8 cellular contexts compared by ENCODE assay signal in the genomic region with DNA sequence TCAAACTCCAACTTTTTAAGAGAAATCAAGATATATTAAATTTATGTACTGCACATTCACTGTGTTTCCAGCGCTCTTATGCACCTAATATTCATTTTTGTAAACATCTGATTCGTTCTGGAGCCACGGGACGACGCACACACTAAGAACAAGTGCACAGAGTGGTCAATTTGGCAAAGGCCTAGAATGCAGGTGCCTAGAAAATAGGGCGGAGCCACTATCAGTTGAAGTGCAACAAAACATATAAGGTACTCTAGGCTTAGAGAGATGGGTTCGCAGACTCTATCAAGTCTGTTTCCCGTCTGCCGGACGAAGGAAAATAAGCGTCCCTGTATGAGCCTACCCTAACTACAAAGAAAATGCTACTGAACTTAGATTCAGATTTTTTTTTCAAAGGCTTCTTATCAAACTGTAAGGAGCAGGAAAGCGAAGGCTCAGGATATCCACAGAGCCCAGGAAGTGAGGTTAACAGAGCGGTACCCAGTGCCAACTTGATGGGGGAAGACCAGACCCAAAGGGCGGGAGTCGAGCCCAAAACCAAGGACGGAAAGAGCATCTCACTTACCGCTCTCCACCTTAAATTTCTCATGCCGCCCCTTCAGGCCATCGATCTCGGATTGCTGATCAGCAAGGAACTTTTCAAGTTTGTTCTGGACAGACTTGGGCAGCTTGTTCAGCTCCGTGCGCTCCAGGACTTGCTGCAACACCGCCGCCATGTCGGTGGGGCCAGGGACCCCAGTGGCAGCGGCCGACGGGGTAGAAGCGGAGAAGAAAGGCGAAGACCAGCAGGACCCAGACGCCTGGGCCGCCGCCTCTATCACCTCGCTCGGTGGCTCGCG. TPM values are rescaled to one million over a fixed set of nuclear protein-coding genes. Genes with fewer than 3 reads are reported as not detected.
A peak's percentile ranks its signal among the peaks of the same experiment; 100 is the strongest.
DNase-seq lines count a peak whose midpoint lies in the region; ATAC-seq, FAIRE-seq and TF ChIP-seq lines count a peak whose summit lies in the region.

No MANE protein-coding gene starts in this region.

- H3K4me1 ChIP-seq in Karpas-422 (ENCODE audit: low read length) (peaks cover 26% of the 10 kb centered on the region), HepG2 (ENCODE audit: insufficient read depth, low read length) (peaks cover 47% of the 10 kb centered on the region)

- POLR2A ChIA-PET in HepG2 (lab: Yijun Ruan, JAX), result interaction anchor here (0.8 to 1.6 kb wide), 8 partner anchors 10 to 1217 kb away, joined by 3 to 6 read pairs (median 4); partner anchors contain the start of genes IVNS1ABP, SWT1 and TRMT1L

- H3K9ac ChIP-seq in Karpas-422 (ENCODE audit: low read length), result peak overlapping the region; percentile 88
- peak overlapping the region; percentile 81 for H3K9ac ChIP-seq in SU-DHL-6 (ENCODE audit: low read length)
- peak overlapping the region; percentile 97 for H3K9ac ChIP-seq in HepG2 (ENCODE audit: insufficient read depth, low read depth, low read length)

- H3K27ac ChIP-seq in Karpas-422 (ENCODE audit: low read length), result peak overlapping the region; percentile 77
- H3K27ac ChIP-seq in SU-DHL-6 (ENCODE audit: low read depth, low read length), result peak overlapping the region; percentile 72
- H3K27ac ChIP-seq in HepG2 (ENCODE audit: extremely low read length, insufficient read depth, low read length), result peak overlapping the region; percentile 99

- H3K79me2 ChIP-seq in Karpas-422 (ENCODE audit: low read length) (peaks cover 91% of the 10 kb centered on the region), SU-DHL-6 (ENCODE audit: insufficient read depth, low read length) (peaks cover 84% of the 10 kb centered on the region), HepG2 (ENCODE audit: insufficient read depth, low read length) (peaks cover 67% of the 10 kb centered on the region)

- H3K4me2 ChIP-seq in Karpas-422 (ENCODE audit: low read depth, low read length, poor library complexity, severe bottlenecking) (peak overlapping the region; percentile 88), SU-DHL-6 (ENCODE audit: low read depth, low read length, poor library complexity, severe bottlenecking) (peak overlapping the region; percentile 94), HepG2 (ENCODE audit: low read depth, low read length) (peak overlapping the region; percentile 78)

- H2AFZ ChIP-seq in Karpas-422 (ENCODE audit: low read length) (peak overlapping the region; percentile 67), SU-DHL-6 (ENCODE audit: low read depth, low read length, severe bottlenecking) (peak overlapping the region; percentile 83), HepG2 (ENCODE audit: low read length) (no peak overlapping the region)

- BruUV-seq in HepG2 (replicated peaks; lab: Mats Ljungman, UMichigan), result TSS peak; percentile 56

- H3K4me3 ChIP-seq in Karpas-422 (ENCODE audit: low read length) (peak overlapping the region; percentile 88), SU-DHL-6 (ENCODE audit: insufficient read depth, low read length, poor library complexity, severe bottlenecking) (peak overlapping the region; percentile 86), HepG2 (replicated peaks in 1 of 3; ENCODE audit: insufficient read depth in 1 of 3, low read depth in 2 of 3, low read length in 3 of 3) (peak overlapping the region; percentile 80 to 81 (median 80))

- 0 out of 2 replicates have a peak, but pooled peaks have one; percentile 15 for TF ChIP-seq RAD21 in HepG2 (CRISPR knock-in tag; IDR thresholded peaks at IDR 0.05)

- H3K9me2 ChIP-seq in Karpas-422 (replicated peaks; ENCODE audit: insufficient read depth, low read length) (no peaks in the 10 kb centered on the region), SU-DHL-6 (replicated peaks; ENCODE audit: insufficient read depth, low read length) (no peaks in the 10 kb centered on the region)

- WGBS in HepG2 (ENCODE audit: low lambda C conversion rate), result under 1% methylated on average over 19 of the region's 37 CpGs

- TF ChIP-seq EP300 in HepG2 (IDR thresholded peaks at IDR 0.05; ENCODE audit: low read depth in 2 of 2, low read length in 2 of 2) (no peak), HepG2 (CRISPR knock-in tag; IDR thresholded peaks at IDR 0.05; ENCODE audit: borderline replicate concordance) (no peak)

- TF ChIP-seq CTCF in SU-DHL-6 (IDR thresholded peaks at IDR 0.05; ENCODE audit: insufficient read depth, low read length, poor library complexity, severe bottlenecking), result no peak
- no peak for TF ChIP-seq CTCF in HepG2 (CRISPR knock-in tag; IDR thresholded peaks at IDR 0.05)

- peaks cover 15% of the 10 kb centered on the region for H4K20me1 ChIP-seq in Karpas-422 (ENCODE audit: insufficient read depth, low read depth, low read length)
- H4K20me1 ChIP-seq in SU-DHL-6 (ENCODE audit: low read depth, low read length), result peaks cover 27% of the 10 kb centered on the region
- H4K20me1 ChIP-seq in HepG2 (ENCODE audit: insufficient read depth, low read length), result peaks cover 18% of the 10 kb centered on the region

- in situ Hi-C loops in HepG2 (cut with HindIII; ENCODE audit: extremely low pct_ligation_motif_present, low pct_unique_long_range_greater_than_20kb), result no loop called here

- CTCF ChIA-PET in HepG2 (lab: Yijun Ruan, JAX; ENCODE audit: low intra/inter-chr PET ratio, low total read pairs), result no interaction called here

- DNase-seq in SHP77 (lab: John Stamatoyannopoulos, UW) (peak; percentile 25 to 26), SHP77 treated with DMSO at 0.1 percent for 48 hours (lab: John Stamatoyannopoulos, UW) (no peak), H54 (ENCODE audit: insufficient read length, low spot score) (peak; percentile 3), Karpas-422 (peak; percentile 68), cerebellar cortex (ENCODE audit: low spot score) (peak; percentile 57), HepG2 (ENCODE audit: low spot score) (peak; percentile 54)
- peak; percentile 1 for DNase-seq in stimulated activated CD8-positive, alpha-beta memory T cell treated with anti-CD3 and anti-CD28 coated beads, Interleukin-7, amount 100 ng/mL, for 24 hours (ENCODE audit: low read depth)

- 0 out of 2 replicates have a peak, but pooled peaks cover 4% of the 10 kb centered on the region for H3F3A ChIP-seq in SU-DHL-6 (ENCODE audit: insufficient read depth)

- H3K27me3 ChIP-seq in Karpas-422 (ENCODE audit: low read length), result no peaks in the 10 kb centered on the region
- H3K27me3 ChIP-seq in SU-DHL-6 (ENCODE audit: low read length), result no peaks in the 10 kb centered on the region
- H3K27me3 ChIP-seq in HepG2 (ENCODE audit: control insufficient read depth in 1 of 2, insufficient read depth in 2 of 2, low read length in 2 of 2), result no peaks in the 10 kb centered on the region; a peak in 1 of 5 replicates

- ATAC-seq in HepG2, result peak; percentile 50

- H3K36me3 ChIP-seq in Karpas-422 (ENCODE audit: insufficient read depth, low read length) (peaks cover 35% of the 10 kb centered on the region), SU-DHL-6 (ENCODE audit: low read length) (peaks cover 36% of the 10 kb centered on the region), HepG2 (replicated peaks in 1 of 2; ENCODE audit: control insufficient read depth in 1 of 2, insufficient read depth in 2 of 2, low read length in 2 of 2) (peaks cover 0 to 25% of the 10 kb centered on the region in 2 experiments)

- H3K9me3 ChIP-seq in Karpas-422 (ENCODE audit: low read length) (no peaks in the 10 kb centered on the region), SU-DHL-6 (ENCODE audit: insufficient read depth, low read length) (no peaks in the 10 kb centered on the region), HepG2 (ENCODE audit: low read length) (no peaks in the 10 kb centered on the region)

- no peak for FAIRE-seq in H54 (lab: Jason Lieb, UNC)
- peak; percentile 60 for FAIRE-seq in HepG2 (lab: Jason Lieb, UNC)

- TF ChIP-seq POLR2A in H54 (IDR thresholded peaks at IDR 0.05; ENCODE audit: low read depth, low read length) (no peak), HepG2 (IDR thresholded peaks at IDR 0.05; ENCODE audit: insufficient read depth in 1 of 2, low read depth in 2 of 2, low read length in 2 of 2) (no peak)

- intact Hi-C loops in HepG2 (cut with micrococcal nuclease; ENCODE audit: unreplicated experiment), result loop anchor here (2.0 to 10.0 kb wide), 3 partner anchors 42 to 1330 kb away; partner anchors contain the start of genes RNF2, SWT1 and TRMT1L

RNA-seq across cellular contexts. Expression of gene TPR, which starts 0.5 kb away (rescaled TPM):
- 80.8 and 86.1 TPM in 2 replicates for total RNA-seq in Karpas-422 (2014; rRNA removed; shearing (Covaris generic); ENCODE audit: low replicate concordance)
- total RNA-seq in HepG2 (2016; rRNA removed; fragmentation: Illumina TruSeq; extraction: Trizol), result 81.7 and 116 TPM in 2 replicates
- 5.9 and 6.3 TPM in 2 replicates for total RNA-seq in HepG2 (2016; cell fraction: cytosol; rRNA removed; fragmentation: Illumina TruSeq; extraction: Trizol; ENCODE audit: low read depth)
- total RNA-seq in HepG2 (2016; cell fraction: insoluble cytoplasmic fraction; rRNA removed; fragmentation: Illumina TruSeq; extraction: Trizol), result 78.5 and 115 TPM in 2 replicates
- total RNA-seq in HepG2 (2016; cell fraction: membrane; rRNA removed; fragmentation: Illumina TruSeq; extraction: Trizol), result 12.1 and 12.7 TPM in 2 replicates
- 93.8 and 105 TPM in 2 replicates for total RNA-seq in HepG2 (2016; cell fraction: nucleus; rRNA removed; fragmentation: Illumina TruSeq; extraction: Trizol)
- 72.0 and 78.9 TPM in 2 replicates for polyA plus RNA-seq in HepG2 (2011; rRNA removed)
- polyA plus RNA-seq in HepG2 (2011; cell fraction: cytosol; rRNA removed), result 34.7 and 37.4 TPM in 2 replicates
- 99.6 and 106 TPM in 2 replicates for polyA plus RNA-seq in HepG2 (2011; cell fraction: nucleus; rRNA removed)
- 36.8 and 45.0 TPM in 2 replicates for polyA plus RNA-seq in HepG2 (2012)
- 1.8 and 1.9 TPM in 2 replicates for polyA plus RNA-seq in HepG2 (2016; cell fraction: cytosol; fragmentation: Illumina TruSeq; extraction: Trizol; ENCODE audit: low read depth)
- 65.3 and 66.3 TPM in 2 replicates for polyA plus RNA-seq in HepG2 (2016; cell fraction: insoluble cytoplasmic fraction; fragmentation: Illumina TruSeq; extraction: Trizol; ENCODE audit: low read depth)
- polyA plus RNA-seq in HepG2 (2016; cell fraction: membrane; fragmentation: Illumina TruSeq; extraction: Trizol; ENCODE audit: low read depth), result 3.4 and 4.7 TPM in 2 replicates
- 83.4 and 90.6 TPM in 2 replicates for polyA plus RNA-seq in HepG2 (2016; cell fraction: nucleus; fragmentation: Illumina TruSeq; extraction: Trizol; ENCODE audit: insufficient read depth, low read depth)
- 168 and 262 TPM in 2 replicates for polyA minus RNA-seq in HepG2 (2011; rRNA and poly(A)+ RNA removed; ENCODE audit: low replicate concordance)
- polyA minus RNA-seq in HepG2 (2011; cell fraction: cytosol; rRNA and poly(A)+ RNA removed), result 56.5 and 64.1 TPM in 2 replicates
- polyA minus RNA-seq in HepG2 (2011; cell fraction: nucleus; rRNA and poly(A)+ RNA removed), result 141 and 146 TPM in 2 replicates

RNA-seq across cellular contexts. Expression of gene ODR4, which starts 1.1 kb away (rescaled TPM):
- 10.6 and 12.9 TPM in 2 replicates for total RNA-seq in Karpas-422 (2014; rRNA removed; shearing (Covaris generic); ENCODE audit: low replicate concordance)
- total RNA-seq in HepG2 (2016; rRNA removed; fragmentation: Illumina TruSeq; extraction: Trizol), result 14.7 and 22.0 TPM in 2 replicates
- 6.3 and 7.7 TPM in 2 replicates for total RNA-seq in HepG2 (2016; cell fraction: cytosol; rRNA removed; fragmentation: Illumina TruSeq; extraction: Trizol; ENCODE audit: low read depth)
- 14.2 and 24.2 TPM in 2 replicates for total RNA-seq in HepG2 (2016; cell fraction: insoluble cytoplasmic fraction; rRNA removed; fragmentation: Illumina TruSeq; extraction: Trizol)
- 7.1 TPM in 2 replicates for total RNA-seq in HepG2 (2016; cell fraction: membrane; rRNA removed; fragmentation: Illumina TruSeq; extraction: Trizol)
- 42.4 and 43.6 TPM in 2 replicates for total RNA-seq in HepG2 (2016; cell fraction: nucleus; rRNA removed; fragmentation: Illumina TruSeq; extraction: Trizol)
- polyA plus RNA-seq in HepG2 (2011; rRNA removed), result 11.4 and 16.3 TPM in 2 replicates
- 4.1 and 7.3 TPM in 2 replicates for polyA plus RNA-seq in HepG2 (2011; cell fraction: cytosol; rRNA removed)
- 13.5 and 14.9 TPM in 2 replicates for polyA plus RNA-seq in HepG2 (2011; cell fraction: nucleus; rRNA removed)
- 10.6 and 12.7 TPM in 2 replicates for polyA plus RNA-seq in HepG2 (2012)
- 1.5 and 2.4 TPM in 2 replicates for polyA plus RNA-seq in HepG2 (2016; cell fraction: cytosol; fragmentation: Illumina TruSeq; extraction: Trizol; ENCODE audit: low read depth)
- 12.3 TPM in 2 replicates for polyA plus RNA-seq in HepG2 (2016; cell fraction: insoluble cytoplasmic fraction; fragmentation: Illumina TruSeq; extraction: Trizol; ENCODE audit: low read depth)
- polyA plus RNA-seq in HepG2 (2016; cell fraction: membrane; fragmentation: Illumina TruSeq; extraction: Trizol; ENCODE audit: low read depth), result 2.2 and 2.4 TPM in 2 replicates
- 51.1 and 51.3 TPM in 2 replicates for polyA plus RNA-seq in HepG2 (2016; cell fraction: nucleus; fragmentation: Illumina TruSeq; extraction: Trizol; ENCODE audit: insufficient read depth, low read depth)
- 2.2 and 4.1 TPM in 2 replicates for polyA minus RNA-seq in HepG2 (2011; rRNA and poly(A)+ RNA removed; ENCODE audit: low replicate concordance)
- 7.7 and 7.9 TPM in 2 replicates for polyA minus RNA-seq in HepG2 (2011; cell fraction: cytosol; rRNA and poly(A)+ RNA removed)
- polyA minus RNA-seq in HepG2 (2011; cell fraction: nucleus; rRNA and poly(A)+ RNA removed), result 36.2 and 41.4 TPM in 2 replicates
